11 cellular contexts compared by ENCODE assay signal in the genomic region with DNA sequence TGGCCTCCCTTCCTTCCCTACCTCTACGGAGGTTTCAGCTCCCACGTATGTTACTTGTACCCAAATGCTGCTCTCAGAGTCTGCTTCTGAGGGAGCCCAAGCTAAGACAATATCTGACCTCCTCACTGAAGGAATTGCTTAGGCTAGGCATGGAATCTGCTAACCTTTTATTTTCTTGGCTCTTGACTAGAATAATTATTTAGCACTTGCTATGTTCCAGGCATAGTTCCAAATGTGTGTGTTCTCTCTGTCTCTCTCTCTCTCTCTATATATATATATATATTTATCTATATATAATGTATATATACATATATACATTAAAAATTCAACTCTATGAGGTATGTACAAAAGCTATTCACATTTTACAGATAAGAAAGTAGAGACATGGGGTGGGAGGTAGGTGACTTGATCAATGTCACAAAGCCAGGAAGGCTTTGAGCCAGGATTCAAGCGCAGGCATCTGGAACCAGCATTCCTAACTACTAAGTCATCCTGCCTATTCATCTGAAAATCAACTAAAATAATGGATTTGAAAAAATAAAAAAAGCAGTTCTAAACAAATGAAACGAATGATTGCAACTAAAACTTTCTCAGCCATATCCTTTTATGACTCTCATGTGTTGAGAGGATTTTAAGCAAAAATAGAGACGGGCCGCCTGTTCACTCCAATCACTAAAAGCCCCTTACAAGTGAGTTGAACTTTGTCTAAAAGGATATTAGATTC.
DNase-seq lines count a peak whose midpoint lies in the region; ATAC-seq, FAIRE-seq and TF ChIP-seq lines count a peak whose summit lies in the region.
"Had no signal": no experiment of that assay in that cellular context is flagged by ENCODE, and none has a peak within 500 bp of the region (broad histone marks: within the 10 kb centered on the region; RNA-seq: fewer than 3 reads in every experiment).

No MANE protein-coding gene starts in this region.

- no peak for FAIRE-seq in urothelium cell line (lab: Jason Lieb, UNC)
- FAIRE-seq: GM12892, H1 had no signal

- peak; percentile 84 for DNase-seq in HT1080 (ENCODE audit: low read depth)
- no peak for DNase-seq in colonic mucosa
- DNase-seq in kidney epithelial cell (ENCODE audit: low read depth) = peak; percentile 65
- DNase-seq in urothelium cell line (ENCODE audit: low spot score) = peak; percentile 58
- no peak for DNase-seq in NK-92 (lab: John Stamatoyannopoulos, UW; ENCODE audit: unreplicated experiment)
- DNase-seq in NCI-H1105 treated with DMSO at 0.1 percent for 48 hours (lab: John Stamatoyannopoulos, UW) = no peak
- DNase-seq: ovary; stimulated activated naive CD8-positive, alpha-beta T cell treated with anti-CD3 and anti-CD28 coated beads, Interleukin-15, amount 100 ng/mL, for 72 hours had no signal

- no peak for ATAC-seq in GM21737 (IDR thresholded peaks at IDR 0.05; ENCODE audit: unreplicated experiment)
- ATAC-seq: stimulated activated naive CD8-positive, alpha-beta T cell treated with anti-CD3 and anti-CD28 coated beads, Interleukin-15, amount 100 ng/mL, for 72 hours had no signal

- H3K4me3 ChIP-seq in colonic mucosa (no peak overlapping the region), kidney epithelial cell (ENCODE audit: low read depth, low read length) (no peak overlapping the region)
- H3K4me3 ChIP-seq: ovary had no signal

- H3K36me3 ChIP-seq in colonic mucosa (no peaks in the 10 kb centered on the region), kidney epithelial cell (ENCODE audit: control insufficient read depth, insufficient read depth, low read length) (no peaks in the 10 kb centered on the region)
- H3K36me3 ChIP-seq: ovary had no signal

- peak overlapping the region; percentile 88 for H3K27ac ChIP-seq in colonic mucosa
- H3K27ac ChIP-seq: ovary had no signal

- no peaks in the 10 kb centered on the region for H3K27me3 ChIP-seq in colonic mucosa
- no peaks in the 10 kb centered on the region for H3K27me3 ChIP-seq in kidney epithelial cell (ENCODE audit: control insufficient read depth, insufficient read depth, low read length)
- H3K27me3 ChIP-seq: ovary had no signal

- H3K9me3 ChIP-seq in colonic mucosa = no peaks in the 10 kb centered on the region
- H3K9me3 ChIP-seq: ovary had no signal

- intact Hi-C loops in colonic mucosa (cut with DNase I) = no loop called here

- peak overlapping the region in 1 of 2 donors; percentile 68 for H3K9ac ChIP-seq in colonic mucosa (ENCODE audit: low read depth in 2 of 2, low read length in 2 of 2)

- H3K4me1 ChIP-seq in colonic mucosa = peaks cover 19% of the 10 kb centered on the region

- TF ChIP-seq CTCF in colonic mucosa (IDR thresholded peaks at IDR 0.05) (no peak), kidney epithelial cell (IDR thresholded peaks at IDR 0.05; ENCODE audit: insufficient read depth, low read length, poor library complexity, severe bottlenecking) (no peak)

Comparison
In these comparisons a context has a peak if more than half of its experiments do, and no peak if none do; other contexts are left out.
1. DNase-seq: peak in HT1080 (single experiment), kidney epithelial cell (single experiment) and urothelium cell line (single experiment); none in colonic mucosa (single experiment), NK-92 (single experiment) and NCI-H1105 treated with DMSO at 0.1 percent for 48 hours (single experiment).